Comparison of ENCODE assay signal across 1 cellular context in genomic region chr2:195984951-195985726, GRCh38.
TF ChIP-seq lines count a peak whose summit lies in the region.

No MANE protein-coding gene starts in this region.

TF ChIP-seq in endothelial cell of umbilical vein, 7 proteins besides CTCF, POLR2A, EP300 and RAD21:
- TF ChIP-seq GATA2 (IDR thresholded peaks at IDR 0.05; ENCODE audit: insufficient read depth, insufficient read length, low read depth, low read length) = no peak
- no peak for TF ChIP-seq MAX (IDR thresholded peaks at IDR 0.05; ENCODE audit: insufficient read depth, insufficient read length)
- no peak for TF ChIP-seq FOS (IDR thresholded peaks at IDR 0.05; ENCODE audit: borderline replicate concordance, insufficient read depth, low read length)
- TF ChIP-seq MYC (IDR thresholded peaks at IDR 0.05; ENCODE audit: low read depth, low read length) = no peak
- TF ChIP-seq JUN (IDR thresholded peaks at IDR 0.05; ENCODE audit: borderline replicate concordance, insufficient read depth, insufficient read length, low read depth) = no peak
- no peak for TF ChIP-seq EZH2 (IDR thresholded peaks at IDR 0.05; ENCODE audit: borderline replicate concordance, low read depth, low read length, severe bottlenecking)
- TF ChIP-seq POLR2AphosphoS5 (IDR thresholded peaks at IDR 0.05; ENCODE audit: insufficient read depth, low read depth, low read length) = no peak
